Comparison of ENCODE assay signal across 7 cellular contexts in the genomic region with DNA sequence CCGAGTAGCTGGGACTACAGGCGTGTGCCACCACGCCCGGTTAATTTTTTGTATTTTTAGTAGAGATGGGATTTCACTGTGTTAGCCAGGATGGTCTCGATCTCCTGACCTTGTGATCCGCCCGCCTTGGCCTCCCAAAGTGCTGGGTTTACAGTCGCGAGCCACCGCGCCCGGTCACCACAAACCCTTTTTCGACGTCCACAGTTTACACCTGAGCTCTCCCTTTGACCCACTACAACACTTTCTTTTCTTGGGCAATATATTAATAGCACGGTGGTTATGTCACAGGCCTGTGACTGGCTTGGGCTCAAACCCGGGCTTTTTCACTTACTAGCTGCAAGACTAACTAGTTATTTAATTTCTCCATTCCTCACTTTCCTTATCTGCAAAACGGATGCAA. TPM values are rescaled to one million over a fixed set of nuclear protein-coding genes. Genes with fewer than 3 reads are reported as not detected.
DNase-seq lines count a peak whose midpoint lies in the region; ATAC-seq and TF ChIP-seq lines count a peak whose summit lies in the region.
"Not testable (repeated sequence)": the region's sequence is repeated elsewhere in the genome, so short reads cannot be mapped to it uniquely, and the experiment has no call there.

No MANE protein-coding gene starts in this region.

- not testable (repeated sequence) for H4K20me1 ChIP-seq in DOHH2 (ENCODE audit: control insufficient read depth, insufficient read depth, low read depth, low read length)
- peaks cover 11% of the 10 kb centered on the region; the same call in 1 of the 2 replicates for H4K20me1 ChIP-seq in OCI-LY7 (ENCODE audit: insufficient read depth, low read length)

- not testable (repeated sequence) for TF ChIP-seq CTCF in DOHH2 (IDR thresholded peaks at IDR 0.05; ENCODE audit: low read depth, low read length, poor library complexity, severe bottlenecking); OCI-LY7 (conservative IDR thresholded peaks at IDR 0.05; ENCODE audit: low read length); WTC11 (IDR thresholded peaks at IDR 0.05); nephron progenitor cell (IDR thresholded peaks at IDR 0.05)

- not testable (repeated sequence) for H3K9me2 ChIP-seq in DOHH2 (replicated peaks; ENCODE audit: control insufficient read depth, low read length); OCI-LY7 (ENCODE audit: insufficient read depth, low read length)

- H3K36me3 ChIP-seq in DOHH2 (ENCODE audit: control insufficient read depth, low read length); OCI-LY7 (ENCODE audit: insufficient read depth, low read length): not testable (repeated sequence)

- H3K4me3 Mint-ChIP-seq in WTC11 (peak overlapping the region; percentile 81), nephron progenitor cell (peak overlapping the region; percentile 32)
- peak overlapping the region; percentile 77 for H3K4me3 Mint-ChIP-seq in activated naive CD4-positive, alpha-beta T cell treated with anti-CD3 and anti-CD28 coated beads, Interleukin-2, amount 10 ng/mL, durations not matched to agents 7 days and 5 days
- peak overlapping the region; percentile 87 for H3K4me3 Mint-ChIP-seq in stimulated activated naive CD8-positive, alpha-beta T cell treated with anti-CD3 and anti-CD28 coated beads, Interleukin-15, Interleukin-2, amounts not matched to agents 100 ng/mL and 50 ng/mL, for 24 hours

- H3K79me2 ChIP-seq in DOHH2 (ENCODE audit: control insufficient read depth, low read length) (peaks cover 35% of the 10 kb centered on the region), OCI-LY7 (ENCODE audit: insufficient read depth, low read depth, low read length) (peaks cover 30% of the 10 kb centered on the region; the same call in 1 of the 2 replicates)

- peaks cover 15% of the 10 kb centered on the region for H3K27me3 ChIP-seq in DOHH2 (ENCODE audit: control insufficient read depth, low read length)

- intact Hi-C loops in OCI-LY7 (cut with micrococcal nuclease; ENCODE audit: unreplicated experiment), result loop anchor here (5.0 to 10.0 kb wide), 2 partner anchors 173 to 275 kb away; a partner anchor contains a TSS

- H3K27me3 Mint-ChIP-seq in WTC11 (ENCODE audit: low read depth) (peaks cover 48% of the 10 kb centered on the region), nephron progenitor cell (ENCODE audit: low read depth, poor library complexity) (peaks cover 50% of the 10 kb centered on the region)
- peaks cover 40% of the 10 kb centered on the region for H3K27me3 Mint-ChIP-seq in activated naive CD4-positive, alpha-beta T cell treated with anti-CD3 and anti-CD28 coated beads, Interleukin-2, amount 10 ng/mL, durations not matched to agents 7 days and 5 days
- H3K27me3 Mint-ChIP-seq in stimulated activated naive CD8-positive, alpha-beta T cell treated with anti-CD3 and anti-CD28 coated beads, Interleukin-15, Interleukin-2, amounts not matched to agents 100 ng/mL and 50 ng/mL, for 24 hours, result not testable (repeated sequence)

- not testable (repeated sequence) for H3K4me3 ChIP-seq in DOHH2 (ENCODE audit: low read length)
- H3K4me3 ChIP-seq in OCI-LY7 (ENCODE audit: low read depth, low read length, poor library complexity, severe bottlenecking), result peak overlapping the region; percentile 92

- H3K4me1 Mint-ChIP-seq in WTC11, result peaks cover 22% of the 10 kb centered on the region
- peaks cover 37% of the 10 kb centered on the region for H3K4me1 Mint-ChIP-seq in activated naive CD4-positive, alpha-beta T cell treated with anti-CD3 and anti-CD28 coated beads, Interleukin-2, amount 10 ng/mL, durations not matched to agents 7 days and 5 days
- peaks cover 27% of the 10 kb centered on the region for H3K4me1 Mint-ChIP-seq in nephron progenitor cell
- peaks cover 35% of the 10 kb centered on the region for H3K4me1 Mint-ChIP-seq in stimulated activated naive CD8-positive, alpha-beta T cell treated with anti-CD3 and anti-CD28 coated beads, Interleukin-15, Interleukin-2, amounts not matched to agents 100 ng/mL and 50 ng/mL, for 24 hours (ENCODE audit: low read depth)

- H3K27ac Mint-ChIP-seq in WTC11; activated naive CD4-positive, alpha-beta T cell treated with anti-CD3 and anti-CD28 coated beads, Interleukin-2, amount 10 ng/mL, durations not matched to agents 7 days and 5 days; nephron progenitor cell; stimulated activated naive CD8-positive, alpha-beta T cell treated with anti-CD3 and anti-CD28 coated beads, Interleukin-15, Interleukin-2, amounts not matched to agents 100 ng/mL and 50 ng/mL, for 24 hours: not testable (repeated sequence)

- H2AFZ ChIP-seq in OCI-LY7 (ENCODE audit: low read length), result peak overlapping the region; percentile 89; the same call in 1 of the 2 replicates

- not testable (repeated sequence) for H3K9me3 ChIP-seq in DOHH2 (ENCODE audit: control insufficient read depth, insufficient read depth, low read length); OCI-LY7 (ENCODE audit: low read length)

- not testable (repeated sequence) for DNase-seq in OCI-LY7 (ENCODE audit: low spot score); WTC11 (ENCODE audit: low spot score); activated naive CD4-positive, alpha-beta T cell treated with anti-CD3 and anti-CD28 coated beads, Interleukin-2, amount 10 ng/mL, durations not matched to agents 7 days and 5 days; epithelial cell of prostate (ENCODE audit: low read depth, low spot score); nephron progenitor cell

- ATAC-seq in WTC11, result not testable (repeated sequence)

- H3K4me1 ChIP-seq in DOHH2 (ENCODE audit: control insufficient read depth, low read length) (peaks cover 17% of the 10 kb centered on the region), OCI-LY7 (ENCODE audit: insufficient read depth, low read length, poor library complexity, severe bottlenecking) (peaks cover 17% of the 10 kb centered on the region)

- not testable (repeated sequence) for BruUV-seq in OCI-LY7 (replicated peaks; lab: Mats Ljungman, UMichigan)

- not testable (repeated sequence) for H3K36me3 Mint-ChIP-seq in WTC11; nephron progenitor cell (ENCODE audit: low read depth)
- H3K36me3 Mint-ChIP-seq in activated naive CD4-positive, alpha-beta T cell treated with anti-CD3 and anti-CD28 coated beads, Interleukin-2, amount 10 ng/mL, durations not matched to agents 7 days and 5 days, result peaks cover 15% of the 10 kb centered on the region
- peaks cover 25% of the 10 kb centered on the region for H3K36me3 Mint-ChIP-seq in stimulated activated naive CD8-positive, alpha-beta T cell treated with anti-CD3 and anti-CD28 coated beads, Interleukin-15, Interleukin-2, amounts not matched to agents 100 ng/mL and 50 ng/mL, for 24 hours (ENCODE audit: low read depth)

- H3F3A ChIP-seq in DOHH2 (ENCODE audit: control insufficient read depth, insufficient read depth), result not testable (repeated sequence)

- not testable (repeated sequence) for H3K9me3 Mint-ChIP-seq in WTC11; activated naive CD4-positive, alpha-beta T cell treated with anti-CD3 and anti-CD28 coated beads, Interleukin-2, amount 10 ng/mL, durations not matched to agents 7 days and 5 days; nephron progenitor cell; stimulated activated naive CD8-positive, alpha-beta T cell treated with anti-CD3 and anti-CD28 coated beads, Interleukin-15, Interleukin-2, amounts not matched to agents 100 ng/mL and 50 ng/mL, for 24 hours

- POLR2A ChIA-PET in OCI-LY7 (lab: Charles Lee), result interaction anchor here (0.8 to 1.8 kb wide), 11 partner anchors 9 to 241 kb away, joined by 3 to 10 read pairs (median 5); a partner anchor contains a TSS
- POLR2A ChIA-PET in WTC11 (lab: Charles Lee), result not testable (repeated sequence)

- H3K27ac ChIP-seq in DOHH2 (ENCODE audit: low read depth, low read length); OCI-LY7 (ENCODE audit: low read depth, low read length, poor library complexity, severe bottlenecking): not testable (repeated sequence)
- peak overlapping the region; percentile 97 for H3K27ac ChIP-seq in epithelial cell of prostate

- CTCF ChIA-PET in OCI-LY7 (lab: Charles Lee; ENCODE audit: unreplicated experiment) (interaction anchor here (0.8 to 0.9 kb wide), 2 partner anchors 13 to 14 kb away, joined by 3 read pairs; no protein-coding TSS in a partner anchor), WTC11 (lab: Charles Lee) (interaction anchor here (0.9 kb wide), 1 partner anchor 104 kb away, joined by 3 read pairs; no protein-coding TSS in a partner anchor)
- CTCF ChIA-PET in activated naive CD4-positive, alpha-beta T cell treated with anti-CD3 and anti-CD28 coated beads, Interleukin-2, amount 10 ng/mL, durations not matched to agents 7 days and 5 days (lab: Charles Lee), result interaction anchor here (1.1 kb wide), 1 partner anchor 61 kb away, joined by 5 read pairs; no protein-coding TSS in a partner anchor

- H3K4me2 ChIP-seq in DOHH2 (ENCODE audit: low read length), result peak overlapping the region; percentile 89
- H3K4me2 ChIP-seq in OCI-LY7 (ENCODE audit: low read length), result peak overlapping the region; percentile 85; the same call in 1 of the 2 replicates

RNA-seq across cellular contexts. Expression of a gene that starts 1.3 kb away (rescaled TPM):
- 17.9 and 19.3 TPM in 2 replicates for total RNA-seq in OCI-LY7 (2014; rRNA removed; shearing (Covaris generic))
- total RNA-seq in OCI-LY7 (2022) (33.8 and 37.6 TPM in 2 replicates), WTC11 (2021) (59.4 to 75.3 TPM (median 62.3 TPM) in 3 replicates)

Comparison
In these comparisons a context has a peak if more than half of its experiments do, and no peak if none do; other contexts are left out.
1. H3K4me3 Mint-ChIP-seq: peak in every context shown above with its lines; median percentile 87 in stimulated activated naive CD8-positive, alpha-beta T cell treated with anti-CD3 and anti-CD28 coated beads, Interleukin-15, Interleukin-2, amounts not matched to agents 100 ng/mL and 50 ng/mL, for 24 hours; 81 in WTC11; 77 in activated naive CD4-positive, alpha-beta T cell treated with anti-CD3 and anti-CD28 coated beads, Interleukin-2, amount 10 ng/mL, durations not matched to agents 7 days and 5 days; 32 in nephron progenitor cell.